8 cellular contexts compared by ENCODE assay signal in the genomic region with DNA sequence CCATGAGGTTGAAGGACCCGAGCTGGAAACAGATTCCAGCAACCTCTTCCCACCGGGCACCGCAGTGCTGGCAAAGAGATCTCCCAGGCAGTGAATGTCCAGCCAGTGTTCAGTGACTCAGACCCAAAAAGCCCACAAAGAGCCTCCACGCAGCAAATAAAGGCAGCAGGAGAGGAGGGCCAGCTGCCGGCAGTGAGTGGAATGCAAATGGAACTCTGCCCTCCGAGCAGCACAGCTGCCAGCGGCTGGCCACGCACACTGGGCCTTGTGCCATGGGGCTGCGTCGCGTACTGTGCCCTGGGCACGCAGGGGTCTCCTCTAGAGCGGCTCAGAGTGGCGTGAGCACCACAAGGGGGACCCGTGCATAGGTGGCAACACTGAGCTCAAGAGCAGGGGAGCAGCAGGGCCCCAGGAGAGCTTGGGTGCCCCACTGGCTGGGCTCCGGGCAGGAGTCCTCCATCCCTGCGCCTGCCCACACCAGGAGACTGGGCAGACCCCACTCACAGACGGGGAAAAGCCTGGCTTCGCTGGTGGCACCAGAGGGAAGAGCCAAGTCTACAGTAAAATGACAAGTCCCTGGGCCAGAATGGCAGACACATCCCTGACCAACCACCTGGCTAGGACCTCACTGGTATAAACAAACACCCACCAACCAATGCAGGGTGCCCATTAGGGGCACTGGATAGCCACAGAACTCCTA. TPM values are rescaled to one million over a fixed set of nuclear protein-coding genes. Genes with fewer than 3 reads are reported as not detected.
DNase-seq lines count a peak whose midpoint lies in the region; ATAC-seq, FAIRE-seq and TF ChIP-seq lines count a peak whose summit lies in the region.
"Not testable (repeated sequence)": the region's sequence is repeated elsewhere in the genome, so short reads cannot be mapped to it uniquely, and the experiment has no call there.

No MANE protein-coding gene starts in this region.

- H3K9me1 ChIP-seq in K562 (ENCODE audit: control insufficient read depth, insufficient read depth, low read length) = not testable (repeated sequence)

- in situ Hi-C loops in K562 (cut with MboI) = loop anchor here (25.0 kb wide), 3 partner anchors 87 to 587 kb away; a partner anchor contains a TSS

- intact Hi-C loops in K562 (cut with micrococcal nuclease); head of caudate nucleus (cut with DNase I); right lobe of liver (cut with DNase I); ovary (cut with DNase I): not testable (repeated sequence)

- CTCF ChIA-PET in SK-N-SH (lab: Yijun Ruan, JAX); K562 (lab: Yijun Ruan, JAX; ENCODE audit: low intra/inter-chr PET ratio): not testable (repeated sequence)

- H3K27ac ChIP-seq in SK-N-SH (ENCODE audit: low read depth in 2 of 2, low read length in 1 of 2); K562 (ENCODE audit: extremely low read depth, low read depth, low read length); right lobe of liver; ovary: not testable (repeated sequence)

- not testable (repeated sequence) for H2AFZ ChIP-seq in SK-N-SH (ENCODE audit: low read depth); K562 (ENCODE audit: low read depth, low read length)

- H3K4me1 Mint-ChIP-seq in HFFc6 (ENCODE audit: low read depth) = not testable (repeated sequence)

- peaks cover 20 to 31% of the 10 kb centered on the region in 2 experiments for H3K36me3 ChIP-seq in SK-N-SH (replicated peaks in 1 of 2; ENCODE audit: control insufficient read depth in 1 of 2, insufficient read depth in 2 of 2, low read length in 1 of 2)
- peaks cover 36% of the 10 kb centered on the region; the same call in 2 of the 3 replicates for H3K36me3 ChIP-seq in K562 (ENCODE audit: control insufficient read depth, insufficient read depth, low read length)
- peaks cover 0 to 12% (median 1%) of the 10 kb centered on the region in 4 donors for H3K36me3 ChIP-seq in right lobe of liver
- H3K36me3 ChIP-seq in ovary = not testable (repeated sequence)

- DNase-seq in HFFc6; SK-N-SH; K562 (ENCODE audit: extremely low read depth in 1 of 4, low spot score in 3 of 4): not testable (repeated sequence)
- DNase-seq in activated gamma-delta T cell treated with Interleukin-2 at 50 U/mL for 16 hours = peak; percentile 0
- peak in 31 of 42 donors; percentile 2 to 79 (median 33) for DNase-seq in head of caudate nucleus
- DNase-seq in right lobe of liver = peak; percentile 19 to 46 (median 36)
- peak in 4 of 5 donors; percentile 3 to 23 (median 8) for DNase-seq in ovary
- peak; percentile 1 for DNase-seq in stimulated activated CD4-positive, alpha-beta T cell treated with anti-CD3 and anti-CD28 coated beads, Interleukin-4, amount 100 ng/mL, for 24 hours

- not testable (repeated sequence) for H3K36me3 Mint-ChIP-seq in HFFc6 (ENCODE audit: low read depth)

- not testable (repeated sequence) for H4K20me1 ChIP-seq in SK-N-SH (ENCODE audit: insufficient read depth); K562 (replicated peaks; ENCODE audit: control insufficient read depth, insufficient read depth, low read length)

- H3K4me1 ChIP-seq in SK-N-SH (ENCODE audit: control insufficient read depth in 1 of 2, insufficient read depth in 2 of 2, low read depth in 1 of 2, low read length in 1 of 2); ovary (ENCODE audit: insufficient read depth): not testable (repeated sequence)
- peaks cover 0 to 21% of the 10 kb centered on the region in 2 experiments; a peak in 3 of 5 replicates for H3K4me1 ChIP-seq in K562 (replicated peaks in 1 of 2; ENCODE audit: control insufficient read depth in 2 of 2, insufficient read depth in 2 of 2, low read length in 2 of 2)
- peaks cover 0 to 13% (median 3%) of the 10 kb centered on the region in 4 donors for H3K4me1 ChIP-seq in right lobe of liver

- not testable (repeated sequence) for H3K4me2 ChIP-seq in SK-N-SH; K562 (ENCODE audit: insufficient read depth, low read length)

- TF ChIP-seq RAD21 in SK-N-SH (IDR thresholded peaks at IDR 0.05; ENCODE audit: low read length); K562 (CRISPR knock-in tag; conservative IDR thresholded peaks at IDR 0.05 in 1 of 2, IDR thresholded peaks at IDR 0.05 in 1 of 2): not testable (repeated sequence)

- not testable (repeated sequence) for H3K4me3 ChIP-seq in SK-N-SH (ENCODE audit: low read depth in 2 of 2, low read length in 1 of 2); K562; right lobe of liver; ovary

- not testable (repeated sequence) for TF ChIP-seq EP300 in SK-N-SH (IDR thresholded peaks at IDR 0.05; ENCODE audit: borderline replicate concordance in 1 of 2, low read depth in 1 of 2, low read length in 1 of 2); K562 (IDR thresholded peaks at IDR 0.05; ENCODE audit: low read length); ovary (IDR thresholded peaks at IDR 0.05)

- not testable (repeated sequence) for FAIRE-seq in K562 (lab: Jason Lieb, UNC)

- not testable (repeated sequence) for H3K9me2 ChIP-seq in SK-N-SH

- H3K9me3 ChIP-seq in SK-N-SH; K562 (replicated peaks; ENCODE audit: control insufficient read depth, insufficient read depth, low read depth, low read length); right lobe of liver; ovary: not testable (repeated sequence)

- H3K79me2 ChIP-seq in SK-N-SH (ENCODE audit: insufficient read depth); K562 (ENCODE audit: control insufficient read depth, insufficient read depth, low read length): not testable (repeated sequence)

- H3K9ac ChIP-seq in SK-N-SH; K562 (ENCODE audit: insufficient read depth in 1 of 2, low read depth in 2 of 2, low read length in 2 of 2): not testable (repeated sequence)

- H3K9me3 Mint-ChIP-seq in HFFc6 = not testable (repeated sequence)

- POLR2A ChIA-PET in SK-N-SH (lab: Yijun Ruan, JAX); K562 (lab: Yijun Ruan, JAX): not testable (repeated sequence)

- not testable (repeated sequence) for H3K27me3 Mint-ChIP-seq in HFFc6 (ENCODE audit: insufficient read depth)

- not testable (repeated sequence) for H3K27ac Mint-ChIP-seq in HFFc6

- not testable (repeated sequence) for TF ChIP-seq POLR2A in K562 (conservative IDR thresholded peaks at IDR 0.05); right lobe of liver (IDR thresholded peaks at IDR 0.05); ovary (IDR thresholded peaks at IDR 0.05)

- 53% methylated on average over 7 of the region's 19 CpGs for WGBS in SK-N-SH (ENCODE audit: low lambda C conversion rate)
- WGBS in K562 (ENCODE audit: insufficient coverage, low coverage, missing lambda C conversion rate) = 94% methylated on average over 6 of the region's 19 CpGs
- WGBS in right lobe of liver (ENCODE audit: insufficient coverage, low coverage, low lambda C conversion rate, missing lambda C conversion rate) = 82% methylated on average over 2 of the region's 19 CpGs
- WGBS in ovary, 3 donors = 49 to 59% (median 54%) methylated on average over 5 to 11 of the region's 19 CpGs

- peak; percentile 17; the same call in 1 of the 2 replicates for TF ChIP-seq CTCF in HFFc6 (IDR thresholded peaks at IDR 0.05)
- TF ChIP-seq CTCF in SK-N-SH (IDR thresholded peaks at IDR 0.05); K562 (IDR thresholded peaks at IDR 0.05 in 2 of 3, conservative IDR thresholded peaks at IDR 0.05 in 1 of 3; ENCODE audit: insufficient read depth in 2 of 3, low read depth in 1 of 3, low read length in 3 of 3); right lobe of liver (IDR thresholded peaks at IDR 0.05); ovary (IDR thresholded peaks at IDR 0.05): not testable (repeated sequence)

- not testable (repeated sequence) for ATAC-seq in K562
- peak in 3 of 4 donors; percentile 1 to 4 (median 2) for ATAC-seq in right lobe of liver

- H3K4me3 Mint-ChIP-seq in HFFc6 = not testable (repeated sequence)

- BruUV-seq in K562 (replicated peaks; lab: Mats Ljungman, UMichigan) = not testable (repeated sequence)

- not testable (repeated sequence) for H3K27me3 ChIP-seq in SK-N-SH (ENCODE audit: insufficient read depth); K562 (ENCODE audit: control insufficient read depth in 2 of 2, insufficient read depth in 2 of 2, low read length in 2 of 2); right lobe of liver; ovary

- H3F3A ChIP-seq in SK-N-SH (replicated peaks; ENCODE audit: insufficient read depth) = not testable (repeated sequence)

RNA-seq across cellular contexts. Expression of a gene that starts 3.8 kb away (rescaled TPM):
- total RNA-seq in HFFc6 (2021; fragmentation: NEBNext Ultra II Directional; extraction: Animal tissue kit (Norgen Biotek cat#: 25700)) = 10 to 100 TPM; 61.8 to 76.5 (median 66.0) TPM
- polyA plus RNA-seq in SK-N-SH (2012; rRNA removed) = 290 and 299 TPM in 2 replicates
- polyA plus RNA-seq in SK-N-SH (2012; cell fraction: cytosol; rRNA removed) = 218 and 258 TPM in 2 replicates
- polyA plus RNA-seq in SK-N-SH (2012; cell fraction: nucleus; rRNA removed) = 70.9 and 86.9 TPM in 2 replicates
- total RNA-seq in K562 (2011; cell fraction: chromatin; rRNA removed; ENCODE audit: low replicate concordance) = 11.0 and 31.6 TPM in 2 replicates
- 83.9 and 98.7 TPM in 2 replicates for total RNA-seq in K562 (2011; cell fraction: nucleolus; rRNA removed)
- 48.7 and 61.8 TPM in 2 replicates for total RNA-seq in K562 (2011; cell fraction: nucleoplasm; rRNA removed)
- 132 and 160 TPM in 2 replicates for total RNA-seq in K562 (2014; rRNA removed)
- 70.3 and 80.8 TPM in 2 replicates for total RNA-seq in K562 (2014; rRNA removed; fragmentation: Illumina TruSeq; extraction: Trizol)
- total RNA-seq in K562 (2015; rRNA removed; fragmentation: Illumina TruSeq; extraction: Trizol) = 141 TPM in 2 replicates
- total RNA-seq in K562 (2021) = 97.8 and 104 TPM in 2 replicates
- polyA plus RNA-seq in K562 (2011; rRNA removed) = 84.6 and 113 TPM in 2 replicates
- polyA plus RNA-seq in K562 (2011; cell fraction: cytosol; rRNA removed) = 138 and 266 TPM in 2 replicates
- 45.6 and 63.7 TPM in 2 replicates for polyA plus RNA-seq in K562 (2011; cell fraction: nucleus; rRNA removed)
- 130 and 185 TPM in 2 replicates for polyA plus RNA-seq in K562 (2012)
- 220 and 231 TPM in 2 replicates for polyA plus RNA-seq in K562 (2014; fragmentation: Illumina TruSeq; extraction: Trizol)
- 10 to 100 TPM; 32.3 to 85.8 TPM for polyA plus RNA-seq in K562 (2014; fragmentation: Nextera tagmentation; extraction: Ambion mirVana)
- 175 and 180 TPM in 2 replicates for polyA plus RNA-seq in K562 (2014; rRNA removed)
- 17.4 and 27.2 TPM in 2 replicates for polyA minus RNA-seq in K562 (2011; rRNA and poly(A)+ RNA removed)
- 16.4 and 17.5 TPM in 2 replicates for polyA minus RNA-seq in K562 (2011; cell fraction: cytosol; rRNA and poly(A)+ RNA removed)
- 51.5 and 65.8 TPM in 2 replicates for polyA minus RNA-seq in K562 (2011; cell fraction: nucleus; rRNA and poly(A)+ RNA removed)
- 10 to 100 TPM; 18.8 to 27.1 (median 20.3) TPM for total RNA-seq in right lobe of liver
- 10 to 100 TPM; 17.7 to 48.0 (median 40.2) TPM for total RNA-seq in ovary
- polyA plus RNA-seq in ovary = 10 to 100 TPM; 41.9 to 77.1 TPM

RNA-seq across cellular contexts. Expression of a gene that starts 10.1 kb away (rescaled TPM):
- total RNA-seq in HFFc6 (2021; fragmentation: NEBNext Ultra II Directional; extraction: Animal tissue kit (Norgen Biotek cat#: 25700)) = 10 to 100 TPM; 19.4 to 28.2 (median 23.0) TPM
- polyA plus RNA-seq in SK-N-SH (2012; rRNA removed) = 44.9 and 53.2 TPM in 2 replicates
- polyA plus RNA-seq in SK-N-SH (2012; cell fraction: cytosol; rRNA removed) = 21.1 and 32.5 TPM in 2 replicates
- polyA plus RNA-seq in SK-N-SH (2012; cell fraction: nucleus; rRNA removed) = 89.9 and 156 TPM in 2 replicates
- total RNA-seq in K562 (2011; cell fraction: chromatin; rRNA removed; ENCODE audit: low replicate concordance) = 20.9 and 70.7 TPM in 2 replicates
- total RNA-seq in K562 (2011; cell fraction: nucleolus; rRNA removed) = 74.0 and 78.4 TPM in 2 replicates
- 23.7 and 31.9 TPM in 2 replicates for total RNA-seq in K562 (2011; cell fraction: nucleoplasm; rRNA removed)
- total RNA-seq in K562 (2014; rRNA removed) = 51.2 and 62.4 TPM in 2 replicates
- 14.1 and 21.3 TPM in 2 replicates for total RNA-seq in K562 (2014; rRNA removed; fragmentation: Illumina TruSeq; extraction: Trizol)
- 38.3 and 38.5 TPM in 2 replicates for total RNA-seq in K562 (2015; rRNA removed; fragmentation: Illumina TruSeq; extraction: Trizol)
- total RNA-seq in K562 (2021) = 64.7 and 66.0 TPM in 2 replicates
- 25.8 and 28.5 TPM in 2 replicates for polyA plus RNA-seq in K562 (2011; rRNA removed)
- polyA plus RNA-seq in K562 (2011; cell fraction: cytosol; rRNA removed) = 21.8 and 77.0 TPM in 2 replicates
- polyA plus RNA-seq in K562 (2011; cell fraction: nucleus; rRNA removed) = 35.4 and 76.1 TPM in 2 replicates
- polyA plus RNA-seq in K562 (2012) = 42.1 and 48.6 TPM in 2 replicates
- polyA plus RNA-seq in K562 (2014; fragmentation: Illumina TruSeq; extraction: Trizol) = 33.2 and 52.4 TPM in 2 replicates
- polyA plus RNA-seq in K562 (2014; fragmentation: Nextera tagmentation; extraction: Ambion mirVana) = under 1 TPM; 0.61 to 0.78 TPM
- 64.8 and 65.7 TPM in 2 replicates for polyA plus RNA-seq in K562 (2014; rRNA removed)
- 11.1 and 23.2 TPM in 2 replicates for polyA minus RNA-seq in K562 (2011; rRNA and poly(A)+ RNA removed)
- 28.3 and 46.6 TPM in 2 replicates for polyA minus RNA-seq in K562 (2011; cell fraction: cytosol; rRNA and poly(A)+ RNA removed)
- polyA minus RNA-seq in K562 (2011; cell fraction: nucleus; rRNA and poly(A)+ RNA removed) = 19.7 and 29.1 TPM in 2 replicates
- total RNA-seq in right lobe of liver = 10 to 100 TPM in 4 of 6 experiments, 1 to 10 TPM in 2; 8.3 to 15.5 (median 12.9) TPM
- 10 to 100 TPM; 10.7 to 26.2 (median 14.6) TPM for total RNA-seq in ovary
- polyA plus RNA-seq in ovary = 10 to 100 TPM in 1 of 2 donors, 1 to 10 TPM in 1; 3.4 to 12.6 TPM

RNA-seq across cellular contexts. Expression of a gene that starts 10.2 kb away (rescaled TPM):
- total RNA-seq in HFFc6 (2021; fragmentation: NEBNext Ultra II Directional; extraction: Animal tissue kit (Norgen Biotek cat#: 25700)) = 10 to 100 TPM in 3 of 6 experiments, 1 to 10 TPM in 3; 9.6 to 11.0 (median 10.0) TPM
- polyA plus RNA-seq in SK-N-SH (2012; rRNA removed) (13.7 and 18.1 TPM in 2 replicates), K562 (2011; rRNA removed) (4.6 and 4.7 TPM in 2 replicates), K562 (2014; fragmentation: Illumina TruSeq; extraction: Trizol) (7.1 and 10.0 TPM in 2 replicates), K562 (2014; fragmentation: Nextera tagmentation; extraction: Ambion mirVana) (10 to 100 TPM in 1 of 2 experiments, 1 to 10 TPM in 1; 6.7 to 11.8 TPM), K562 (2014; rRNA removed) (13.8 and 18.1 TPM in 2 replicates), ovary (10 to 100 TPM in 1 of 2 donors, 1 to 10 TPM in 1; 6.2 to 11.9 TPM)
- polyA plus RNA-seq in SK-N-SH (2012; cell fraction: cytosol; rRNA removed) = 7.6 and 13.8 TPM in 2 replicates
- 6.0 and 10.8 TPM in 2 replicates for polyA plus RNA-seq in SK-N-SH (2012; cell fraction: nucleus; rRNA removed)
- 4.3 and 16.0 TPM in 2 replicates for total RNA-seq in K562 (2011; cell fraction: chromatin; rRNA removed; ENCODE audit: low replicate concordance)
- total RNA-seq in K562 (2011; cell fraction: nucleolus; rRNA removed) = 9.1 and 10.8 TPM in 2 replicates
- 6.9 and 7.2 TPM in 2 replicates for total RNA-seq in K562 (2011; cell fraction: nucleoplasm; rRNA removed)
- total RNA-seq in K562 (2014; rRNA removed) (21.4 and 41.5 TPM in 2 replicates), K562 (2014; rRNA removed; fragmentation: Illumina TruSeq; extraction: Trizol) (5.7 and 7.2 TPM in 2 replicates), K562 (2015; rRNA removed; fragmentation: Illumina TruSeq; extraction: Trizol) (13.5 and 15.2 TPM in 2 replicates), K562 (2021) (18.5 and 19.6 TPM in 2 replicates), right lobe of liver (10 to 100 TPM in 1 of 6 experiments, 1 to 10 TPM in 5; 3.7 to 11.7 (median 5.6) TPM), ovary (10 to 100 TPM in 5 of 7 donors, 1 to 10 TPM in 2; 9.8 to 15.5 (median 12.2) TPM)
- polyA plus RNA-seq in K562 (2011; cell fraction: cytosol; rRNA removed) = 6.4 and 21.6 TPM in 2 replicates
- polyA plus RNA-seq in K562 (2011; cell fraction: nucleus; rRNA removed) = 3.5 and 6.3 TPM in 2 replicates
- polyA plus RNA-seq in K562 (2012) = 10.7 and 13.3 TPM in 2 replicates
- polyA minus RNA-seq in K562 (2011; rRNA and poly(A)+ RNA removed) = 1.5 and 2.0 TPM in 2 replicates
- polyA minus RNA-seq in K562 (2011; cell fraction: cytosol; rRNA and poly(A)+ RNA removed) = 3.6 and 6.6 TPM in 2 replicates
- 3.4 and 3.9 TPM in 2 replicates for polyA minus RNA-seq in K562 (2011; cell fraction: nucleus; rRNA and poly(A)+ RNA removed)

RNA-seq across cellular contexts. Expression of a gene that starts 41.5 kb away (rescaled TPM):
- 10 to 100 TPM; 49.4 to 72.5 (median 54.9) TPM for total RNA-seq in HFFc6 (2021; fragmentation: NEBNext Ultra II Directional; extraction: Animal tissue kit (Norgen Biotek cat#: 25700))
- 78.7 and 85.8 TPM in 2 replicates for polyA plus RNA-seq in SK-N-SH (2012; rRNA removed)
- 45.2 and 61.9 TPM in 2 replicates for polyA plus RNA-seq in SK-N-SH (2012; cell fraction: cytosol; rRNA removed)
- 38.0 and 52.2 TPM in 2 replicates for polyA plus RNA-seq in SK-N-SH (2012; cell fraction: nucleus; rRNA removed)
- total RNA-seq in K562 (2011; cell fraction: chromatin; rRNA removed; ENCODE audit: low replicate concordance) = 18.4 and 52.2 TPM in 2 replicates
- 30.3 and 37.7 TPM in 2 replicates for total RNA-seq in K562 (2011; cell fraction: nucleolus; rRNA removed)
- total RNA-seq in K562 (2011; cell fraction: nucleoplasm; rRNA removed) = 25.7 and 31.2 TPM in 2 replicates
- 18.3 and 23.1 TPM in 2 replicates for total RNA-seq in K562 (2014; rRNA removed)
- 4.0 and 4.1 TPM in 2 replicates for total RNA-seq in K562 (2014; rRNA removed; fragmentation: Illumina TruSeq; extraction: Trizol)
- 9.0 and 9.2 TPM in 2 replicates for total RNA-seq in K562 (2015; rRNA removed; fragmentation: Illumina TruSeq; extraction: Trizol)
- 23.5 and 27.7 TPM in 2 replicates for total RNA-seq in K562 (2021)
- 14.3 and 16.0 TPM in 2 replicates for polyA plus RNA-seq in K562 (2011; rRNA removed)
- 32.8 and 91.3 TPM in 2 replicates for polyA plus RNA-seq in K562 (2011; cell fraction: cytosol; rRNA removed)
- polyA plus RNA-seq in K562 (2011; cell fraction: nucleus; rRNA removed) = 5.5 and 11.5 TPM in 2 replicates
- 34.3 and 36.5 TPM in 2 replicates for polyA plus RNA-seq in K562 (2012)
- polyA plus RNA-seq in K562 (2014; fragmentation: Illumina TruSeq; extraction: Trizol) = 7.7 and 18.6 TPM in 2 replicates
- 1 to 10 TPM; 1.1 to 2.0 TPM for polyA plus RNA-seq in K562 (2014; fragmentation: Nextera tagmentation; extraction: Ambion mirVana)
- 16.7 and 18.9 TPM in 2 replicates for polyA plus RNA-seq in K562 (2014; rRNA removed)
- polyA minus RNA-seq in K562 (2011; rRNA and poly(A)+ RNA removed) = 11.4 and 21.4 TPM in 2 replicates
- 35.3 and 38.1 TPM in 2 replicates for polyA minus RNA-seq in K562 (2011; cell fraction: cytosol; rRNA and poly(A)+ RNA removed)
- 4.0 and 4.6 TPM in 2 replicates for polyA minus RNA-seq in K562 (2011; cell fraction: nucleus; rRNA and poly(A)+ RNA removed)
- 1 to 10 TPM; 1.2 to 4.2 (median 2.6) TPM for total RNA-seq in right lobe of liver
- 10 to 100 TPM in 6 of 7 donors, 1 to 10 TPM in 1; 6.4 to 18.9 (median 16.3) TPM for total RNA-seq in ovary
- 10 to 100 TPM in 1 of 2 donors, 1 to 10 TPM in 1; 3.2 to 10.0 TPM for polyA plus RNA-seq in ovary

RNA-seq across cellular contexts. Expression of a gene that starts 42.7 kb away (rescaled TPM):
- total RNA-seq in HFFc6 (2021; fragmentation: NEBNext Ultra II Directional; extraction: Animal tissue kit (Norgen Biotek cat#: 25700)) = 10 to 100 TPM; 16.4 to 26.2 (median 20.2) TPM
- polyA plus RNA-seq in SK-N-SH (2012; rRNA removed) (15.5 and 19.5 TPM in 2 replicates), K562 (2011; rRNA removed) (1.5 and 3.3 TPM in 2 replicates), K562 (2014; fragmentation: Illumina TruSeq; extraction: Trizol) (1.5 and 2.6 TPM in 2 replicates), K562 (2014; fragmentation: Nextera tagmentation; extraction: Ambion mirVana) (under 1 TPM in 1 of 2 experiments, not detected in 1; 0.01 TPM), K562 (2014; rRNA removed) (2.4 and 2.5 TPM in 2 replicates), ovary (10 to 100 TPM in 1 of 2 donors, 1 to 10 TPM in 1; 2.1 to 21.1 TPM)
- 5.2 and 10.3 TPM in 2 replicates for polyA plus RNA-seq in SK-N-SH (2012; cell fraction: cytosol; rRNA removed)
- 53.8 and 62.7 TPM in 2 replicates for polyA plus RNA-seq in SK-N-SH (2012; cell fraction: nucleus; rRNA removed)
- 12.1 and 23.0 TPM in 2 replicates for total RNA-seq in K562 (2011; cell fraction: chromatin; rRNA removed; ENCODE audit: low replicate concordance)
- 8.4 and 13.2 TPM in 2 replicates for total RNA-seq in K562 (2011; cell fraction: nucleolus; rRNA removed)
- 11.2 and 14.5 TPM in 2 replicates for total RNA-seq in K562 (2011; cell fraction: nucleoplasm; rRNA removed)
- total RNA-seq in K562 (2014; rRNA removed) (0.73 and 1.8 TPM in 2 replicates), K562 (2014; rRNA removed; fragmentation: Illumina TruSeq; extraction: Trizol) (0.19 and 0.69 TPM in 2 replicates), K562 (2015; rRNA removed; fragmentation: Illumina TruSeq; extraction: Trizol) (0.94 and 1.4 TPM in 2 replicates), K562 (2021) (2.9 and 3.5 TPM in 2 replicates), right lobe of liver (1 to 10 TPM; 1.1 to 3.4 (median 2.7) TPM), ovary (10 to 100 TPM in 4 of 7 donors, 1 to 10 TPM in 3; 5.3 to 36.2 (median 12.6) TPM)
- polyA plus RNA-seq in K562 (2011; cell fraction: cytosol; rRNA removed) = 2.1 and 2.8 TPM in 2 replicates
- polyA plus RNA-seq in K562 (2011; cell fraction: nucleus; rRNA removed) = 13.0 and 14.1 TPM in 2 replicates
- 3.9 and 6.8 TPM in 2 replicates for polyA plus RNA-seq in K562 (2012)
- polyA minus RNA-seq in K562 (2011; rRNA and poly(A)+ RNA removed) = 1.4 and 1.6 TPM in 2 replicates
- polyA minus RNA-seq in K562 (2011; cell fraction: cytosol; rRNA and poly(A)+ RNA removed) = 2.8 TPM in 1 of 2 replicates, not detected in the other
- 2.6 and 3.1 TPM in 2 replicates for polyA minus RNA-seq in K562 (2011; cell fraction: nucleus; rRNA and poly(A)+ RNA removed)
